In genomic region chr22:46625843-46626349, GRCh38 we compare ENCODE assay signal across 19 cellular contexts. TPM values are rescaled to one million over a fixed set of nuclear protein-coding genes. Genes with fewer than 3 reads are reported as not detected.
DNase-seq lines count a peak whose midpoint lies in the region; ATAC-seq and TF ChIP-seq lines count a peak whose summit lies in the region.
"Had no signal": no experiment of that assay in that cellular context is flagged by ENCODE, and none has a peak within 500 bp of the region (broad histone marks: within the 10 kb centered on the region; RNA-seq: fewer than 3 reads in every experiment).

No MANE protein-coding gene starts in this region.

- no peaks in the 10 kb centered on the region for H3K27me3 Mint-ChIP-seq in activated naive CD8-positive, alpha-beta T cell treated with anti-CD3 and anti-CD28 coated beads, Interleukin-2, amount 50 U/mL, for 24 hours
- no peaks in the 10 kb centered on the region for H3K27me3 Mint-ChIP-seq in activated naive CD8-positive, alpha-beta T cell treated with anti-CD3 and anti-CD28 coated beads for 36 hours
- H3K27me3 Mint-ChIP-seq in WTC11 (ENCODE audit: low read depth): no peaks in the 10 kb centered on the region
- peaks cover 0 to 2% (median 1%) of the 10 kb centered on the region in 3 donors for H3K27me3 Mint-ChIP-seq in immature natural killer cell (ENCODE audit: low read depth in 3 of 3)
- no peaks in the 10 kb centered on the region for H3K27me3 Mint-ChIP-seq in stimulated activated naive B cell treated with anti-CD40 and anti-IgM and Interleukin-4, amounts not matched to agents 10 μg/mL and 1 μg/mL and 100 μg/mL, for 72 hours
- no peaks in the 10 kb centered on the region for H3K27me3 Mint-ChIP-seq in CD4-positive, alpha-beta T cell

- no peak overlapping the region for H3K27ac ChIP-seq in CD4-positive, alpha-beta T cell (ENCODE audit: low read depth, low read length)
- H3K27ac ChIP-seq: 22Rv1 had no signal

- TF ChIP-seq CTCF in WTC11 (IDR thresholded peaks at IDR 0.05): no peak
- TF ChIP-seq CTCF in CD4-positive, alpha-beta T cell (IDR thresholded peaks at IDR 0.05): no peak

- no peaks in the 10 kb centered on the region for H3K9me3 Mint-ChIP-seq in activated naive CD8-positive, alpha-beta T cell treated with anti-CD3 and anti-CD28 coated beads, Interleukin-2, amount 50 U/mL, for 24 hours
- no peaks in the 10 kb centered on the region for H3K9me3 Mint-ChIP-seq in activated naive CD8-positive, alpha-beta T cell treated with anti-CD3 and anti-CD28 coated beads for 36 hours
- no peaks in the 10 kb centered on the region for H3K9me3 Mint-ChIP-seq in WTC11
- no peaks in the 10 kb centered on the region for H3K9me3 Mint-ChIP-seq in immature natural killer cell
- H3K9me3 Mint-ChIP-seq in stimulated activated naive B cell treated with anti-CD40 and anti-IgM and Interleukin-4, amounts not matched to agents 10 μg/mL and 1 μg/mL and 100 μg/mL, for 72 hours: no peaks in the 10 kb centered on the region
- no peaks in the 10 kb centered on the region for H3K9me3 Mint-ChIP-seq in CD4-positive, alpha-beta T cell

- peak; percentile 23 for ATAC-seq in activated naive CD8-positive, alpha-beta T cell treated with anti-CD3 and anti-CD28 coated beads, Interleukin-2, amount 50 U/mL, for 24 hours
- ATAC-seq in WTC11: no peak
- no peak for ATAC-seq in stimulated activated naive B cell treated with anti-CD40 and anti-IgM and Interleukin-4, amounts not matched to agents 10 μg/mL and 1 μg/mL and 100 μg/mL, for 72 hours (replicated peaks)
- ATAC-seq in CD4-positive, alpha-beta T cell (ENCODE audit: poor library complexity): no peak

- peaks cover 8% of the 10 kb centered on the region for H3K4me1 Mint-ChIP-seq in activated naive CD8-positive, alpha-beta T cell treated with anti-CD3 and anti-CD28 coated beads, Interleukin-2, amount 50 U/mL, for 24 hours
- no peaks in the 10 kb centered on the region for H3K4me1 Mint-ChIP-seq in activated naive CD8-positive, alpha-beta T cell treated with anti-CD3 and anti-CD28 coated beads for 36 hours
- H3K4me1 Mint-ChIP-seq in WTC11: peaks cover 20% of the 10 kb centered on the region
- peaks cover 11 to 19% of the 10 kb centered on the region in 2 donors for H3K4me1 Mint-ChIP-seq in immature natural killer cell
- peaks cover 29 to 39% of the 10 kb centered on the region in 2 donors for H3K4me1 Mint-ChIP-seq in stimulated activated naive B cell treated with anti-CD40 and anti-IgM and Interleukin-4, amounts not matched to agents 10 μg/mL and 1 μg/mL and 100 μg/mL, for 72 hours
- no peaks in the 10 kb centered on the region for H3K4me1 Mint-ChIP-seq in CD4-positive, alpha-beta T cell (ENCODE audit: low read depth)

- CTCF ChIA-PET in WTC11 (lab: Charles Lee): interaction anchor here (1.6 to 3.5 kb wide), 2 partner anchors 62 to 176 kb away, joined by 3 to 28 read pairs; no protein-coding TSS in a partner anchor
- CTCF ChIA-PET in CD4-positive, alpha-beta T cell (lab: Charles Lee): no interaction called here

- intact Hi-C loops in CD4-positive, alpha-beta T cell (cut with DNase I, micrococcal nuclease): no loop called here

- H3K4me3 Mint-ChIP-seq in activated naive CD8-positive, alpha-beta T cell treated with anti-CD3 and anti-CD28 coated beads, Interleukin-2, amount 50 U/mL, for 24 hours: no peak overlapping the region
- no peak overlapping the region for H3K4me3 Mint-ChIP-seq in activated naive CD8-positive, alpha-beta T cell treated with anti-CD3 and anti-CD28 coated beads for 36 hours
- no peak overlapping the region for H3K4me3 Mint-ChIP-seq in WTC11
- H3K4me3 Mint-ChIP-seq in immature natural killer cell: peak overlapping the region in 2 of 5 donors; percentile 17 to 39
- no peak overlapping the region for H3K4me3 Mint-ChIP-seq in stimulated activated naive B cell treated with anti-CD40 and anti-IgM and Interleukin-4, amounts not matched to agents 10 μg/mL and 1 μg/mL and 100 μg/mL, for 72 hours
- H3K4me3 Mint-ChIP-seq in CD4-positive, alpha-beta T cell: no peak overlapping the region

- H3K27me3 ChIP-seq in CD4-positive, alpha-beta T cell (ENCODE audit: control insufficient read depth, insufficient read depth, low read length): no peaks in the 10 kb centered on the region

- H3K27ac Mint-ChIP-seq in activated naive CD8-positive, alpha-beta T cell treated with anti-CD3 and anti-CD28 coated beads, Interleukin-2, amount 50 U/mL, for 24 hours: no peak overlapping the region
- no peak overlapping the region for H3K27ac Mint-ChIP-seq in activated naive CD8-positive, alpha-beta T cell treated with anti-CD3 and anti-CD28 coated beads for 36 hours
- H3K27ac Mint-ChIP-seq in WTC11: peak overlapping the region; percentile 69; the same call in 1 of the 2 replicates
- peak overlapping the region in 3 of 6 donors; percentile 53 to 86 (median 64) for H3K27ac Mint-ChIP-seq in immature natural killer cell
- H3K27ac Mint-ChIP-seq in stimulated activated naive B cell treated with anti-CD40 and anti-IgM and Interleukin-4, amounts not matched to agents 10 μg/mL and 1 μg/mL and 100 μg/mL, for 72 hours: peak overlapping the region; percentile 53
- H3K27ac Mint-ChIP-seq in CD4-positive, alpha-beta T cell: no peak overlapping the region

- POLR2A ChIA-PET in WTC11 (lab: Charles Lee): no interaction called here
- POLR2A ChIA-PET in CD4-positive, alpha-beta T cell (lab: Charles Lee): no interaction called here

- DNase-seq in activated naive CD8-positive, alpha-beta T cell treated with anti-CD3 and anti-CD28 coated beads, Interleukin-2, amount 50 U/mL, for 24 hours: no peak
- DNase-seq in activated naive CD8-positive, alpha-beta T cell treated with anti-CD3 and anti-CD28 coated beads for 36 hours: no peak
- DNase-seq in WTC11 (ENCODE audit: low spot score) (no peak), immature natural killer cell (peak in 2 of 3 donors; percentile 37 to 48), SHP77 treated with DMSO at 0.1 percent for 48 hours (lab: John Stamatoyannopoulos, UW) (no peak)
- no peak for DNase-seq in stimulated activated naive B cell treated with anti-CD40 and anti-IgM and Interleukin-4, amounts not matched to agents 10 μg/mL and 1 μg/mL and 100 μg/mL, for 72 hours
- DNase-seq in stimulated activated CD4-positive, alpha-beta T cell treated with anti-CD3 and anti-CD28 coated beads, Interleukin-4, amount 100 ng/mL, for 24 hours: no peak
- DNase-seq in CD4-positive, alpha-beta T cell: no peak
- DNase-seq: C1 segment of cervical spinal cord, COR-L47, KBM-7, NCI-H1092, NCI-H1694, NCI-H2107, NCI-H226, NCI-H526 treated with DMSO at 0.1 percent for 48 hours, OCI-M1, SK-N-SH had no signal

- no peaks in the 10 kb centered on the region for H3K36me3 Mint-ChIP-seq in activated naive CD8-positive, alpha-beta T cell treated with anti-CD3 and anti-CD28 coated beads, Interleukin-2, amount 50 U/mL, for 24 hours (ENCODE audit: low read depth)
- H3K36me3 Mint-ChIP-seq in activated naive CD8-positive, alpha-beta T cell treated with anti-CD3 and anti-CD28 coated beads for 36 hours: no peaks in the 10 kb centered on the region
- H3K36me3 Mint-ChIP-seq in WTC11 (no peaks in the 10 kb centered on the region), immature natural killer cell (peaks cover 0 to under 1% (median 0%) of the 10 kb centered on the region in 3 donors)
- H3K36me3 Mint-ChIP-seq in stimulated activated naive B cell treated with anti-CD40 and anti-IgM and Interleukin-4, amounts not matched to agents 10 μg/mL and 1 μg/mL and 100 μg/mL, for 72 hours: peaks cover 17 to 32% of the 10 kb centered on the region in 2 donors
- peaks cover 6% of the 10 kb centered on the region for H3K36me3 Mint-ChIP-seq in CD4-positive, alpha-beta T cell (ENCODE audit: low read depth)

- no peaks in the 10 kb centered on the region for H3K9me3 ChIP-seq in CD4-positive, alpha-beta T cell (ENCODE audit: control insufficient read depth, low read length)
- H3K9me3 ChIP-seq: SK-N-SH had no signal

TF ChIP-seq in WTC11, 78 proteins besides CTCF, POLR2A, EP300 and RAD21:
- TF ChIP-seq ZNF121 (CRISPR knock-in tag; IDR thresholded peaks at IDR 0.05): 0 out of 2 replicates have a peak, but pooled peaks have one; percentile 38
- TF ChIP-seq OVOL2 (CRISPR knock-in tag; IDR thresholded peaks at IDR 0.05; ENCODE audit: borderline replicate concordance): no peak

RNA-seq across cellular contexts. Expression of gene GRAMD4, which starts 5.7 kb away (rescaled TPM):
- total RNA-seq in activated naive CD8-positive, alpha-beta T cell treated with anti-CD3 and anti-CD28 coated beads for 36 hours: 10 to 100 TPM; 20.7 to 20.9 TPM
- 32.8 to 41.0 TPM (median 33.1 TPM) in 3 replicates for total RNA-seq in WTC11 (2021)
- 10 to 100 TPM in 1 of 3 donors, 1 to 10 TPM in 2; 3.5 to 23.0 (median 4.1) TPM for polyA plus RNA-seq in immature natural killer cell
- total RNA-seq in CD4-positive, alpha-beta T cell: 10 to 100 TPM; 13.9 to 15.6 TPM

Comparison
In these comparisons a context has a peak if more than half of its experiments do, and no peak if none do; other contexts are left out.
1. DNase-seq: peak in immature natural killer cell (2 of 3); none in activated naive CD8-positive, alpha-beta T cell treated with anti-CD3 and anti-CD28 coated beads, Interleukin-2, amount 50 U/mL, for 24 hours (single experiment), activated naive CD8-positive, alpha-beta T cell treated with anti-CD3 and anti-CD28 coated beads for 36 hours (single experiment), WTC11 (single experiment), stimulated activated naive B cell treated with anti-CD40 and anti-IgM and Interleukin-4, amounts not matched to agents 10 μg/mL and 1 μg/mL and 100 μg/mL, for 72 hours (single experiment), stimulated activated CD4-positive, alpha-beta T cell treated with anti-CD3 and anti-CD28 coated beads, Interleukin-4, amount 100 ng/mL, for 24 hours (single experiment), SHP77 treated with DMSO at 0.1 percent for 48 hours (single experiment) and CD4-positive, alpha-beta T cell (0 of 10).
2. H3K27ac Mint-ChIP-seq: peak in WTC11 (single experiment) and stimulated activated naive B cell treated with anti-CD40 and anti-IgM and Interleukin-4, amounts not matched to agents 10 μg/mL and 1 μg/mL and 100 μg/mL, for 72 hours (single experiment); none in activated naive CD8-positive, alpha-beta T cell treated with anti-CD3 and anti-CD28 coated beads, Interleukin-2, amount 50 U/mL, for 24 hours (single experiment), activated naive CD8-positive, alpha-beta T cell treated with anti-CD3 and anti-CD28 coated beads for 36 hours (single experiment) and CD4-positive, alpha-beta T cell (single experiment).